1 cellular context compared by ENCODE assay signal in genomic region chr15:38453971-38454686, GRCh38.
TF ChIP-seq lines count a peak whose summit lies in the region.

Gene FAM98B (plus strand): TSS chr15:38454127. CDS start chr15:38454162, 35 bp downstream.

TF ChIP-seq in K562, 482 proteins besides CTCF, POLR2A, EP300 and RAD21 (continued from another document and continues in another):
- TF ChIP-seq FOXK2 (conservative IDR thresholded peaks at IDR 0.05 in 1 of 2, IDR thresholded peaks at IDR 0.05 in 1 of 2; ENCODE audit: low read depth in 2 of 2) (peak; percentile 45 to 62; a peak in 2 of 4 replicates), HNRNPL (IDR thresholded peaks at IDR 0.05; ENCODE audit: low read depth, low read length) (no peak), MYBL2 (IDR thresholded peaks at IDR 0.05; ENCODE audit: low read depth) (peak; percentile 69), MYBL2 (CRISPR knock-in tag; IDR thresholded peaks at IDR 0.05; ENCODE audit: borderline replicate concordance) (no peak), NCOA6 (IDR thresholded peaks at IDR 0.05) (no peak), MLX (CRISPR knock-in tag; conservative IDR thresholded peaks at IDR 0.05) (no peak), SMAD2 (IDR thresholded peaks at IDR 0.05; ENCODE audit: low read depth, low read length) (no peak), NCOA4 (IDR thresholded peaks at IDR 0.05; ENCODE audit: partially characterized antibody) (no peak), POLR2AphosphoS5 (IDR thresholded peaks at IDR 0.05; ENCODE audit: control insufficient read depth, insufficient read depth, low read depth, low read length) (peak; percentile 89), SLC30A9 (CRISPR knock-in tag; IDR thresholded peaks at IDR 0.05) (no peak), ZKSCAN3 (CRISPR knock-in tag; IDR thresholded peaks at IDR 0.05) (peak; percentile 53; the same call in 1 of the 2 replicates), PRMT5 (CRISPR knock-in tag; IDR thresholded peaks at IDR 0.05) (no peak), ZNF699 (CRISPR knock-in tag; IDR thresholded peaks at IDR 0.05; ENCODE audit: insufficient replicate concordance) (no peak), STAT5A (IDR thresholded peaks at IDR 0.05; ENCODE audit: borderline replicate concordance, low read length) (no peak), CREB3 (tag; conservative IDR thresholded peaks at IDR 0.05; ENCODE audit: low read depth) (peak; percentile 70; the same call in 1 of the 2 replicates), CEBPZ (IDR thresholded peaks at IDR 0.05; ENCODE audit: borderline replicate concordance, low read depth, low read length) (no peak), ATF2 (CRISPR knock-in tag; IDR thresholded peaks at IDR 0.05) (no peak), WHSC1 (IDR thresholded peaks at IDR 0.05; ENCODE audit: low read length) (no peak), TARDBP (IDR thresholded peaks at IDR 0.05) (no peak), HOXB6 (CRISPR knock-in tag; IDR thresholded peaks at IDR 0.05; ENCODE audit: borderline replicate concordance) (0 out of 2 replicates have a peak, but pooled peaks have one; percentile 65), MAFG (tag; conservative IDR thresholded peaks at IDR 0.05) (no peak), BRF2 (IDR thresholded peaks at IDR 0.05; ENCODE audit: borderline replicate concordance, insufficient read depth, insufficient read length) (no peak), HINFP (tag; conservative IDR thresholded peaks at IDR 0.05; ENCODE audit: low read depth) (no peak), CREB3L1 (IDR thresholded peaks at IDR 0.05; ENCODE audit: borderline replicate concordance, low read depth) (peak; percentile 65; the same call in 1 of the 2 replicates), ZNF766 (CRISPR knock-in tag; conservative IDR thresholded peaks at IDR 0.05) (peak; percentile 57; the same call in 1 of the 2 replicates), ZNF384 (IDR thresholded peaks at IDR 0.05; ENCODE audit: low read depth, low read length) (peak; percentile 47; the same call in 1 of the 2 replicates), ARID2 (IDR thresholded peaks at IDR 0.05) (no peak), HLTF (IDR thresholded peaks at IDR 0.05) (no peak), CTCFL (IDR thresholded peaks at IDR 0.05; ENCODE audit: borderline replicate concordance, insufficient read depth, low read depth, low read length, poor library complexity, severe bottlenecking) (no peak), ZHX1 (conservative IDR thresholded peaks at IDR 0.05; ENCODE audit: low read length) (no peak), MECOM (CRISPR knock-in tag; IDR thresholded peaks at IDR 0.05) (no peak), ZFP91 (CRISPR knock-in tag; IDR thresholded peaks at IDR 0.05) (no peak), ZNF165 (CRISPR knock-in tag; IDR thresholded peaks at IDR 0.05; ENCODE audit: borderline replicate concordance) (no peak), ZNF224 (CRISPR knock-in tag; IDR thresholded peaks at IDR 0.05) (no peak), ZNF785 (CRISPR knock-in tag; IDR thresholded peaks at IDR 0.05) (no peak), BCLAF1 (IDR thresholded peaks at IDR 0.05; ENCODE audit: borderline replicate concordance in 1 of 2, control insufficient read depth in 1 of 2, low read depth in 2 of 2, low read length in 1 of 2) (peak in 1 of 2 experiments; percentile 95; a peak in 2 of 4 replicates), TAF7 (tag; IDR thresholded peaks at IDR 0.05) (peak; percentile 96), ARHGAP35 (IDR thresholded peaks at IDR 0.05; ENCODE audit: partially characterized antibody) (no peak)
